ENCODE assay signal across 22 cellular contexts in the genomic region with DNA sequence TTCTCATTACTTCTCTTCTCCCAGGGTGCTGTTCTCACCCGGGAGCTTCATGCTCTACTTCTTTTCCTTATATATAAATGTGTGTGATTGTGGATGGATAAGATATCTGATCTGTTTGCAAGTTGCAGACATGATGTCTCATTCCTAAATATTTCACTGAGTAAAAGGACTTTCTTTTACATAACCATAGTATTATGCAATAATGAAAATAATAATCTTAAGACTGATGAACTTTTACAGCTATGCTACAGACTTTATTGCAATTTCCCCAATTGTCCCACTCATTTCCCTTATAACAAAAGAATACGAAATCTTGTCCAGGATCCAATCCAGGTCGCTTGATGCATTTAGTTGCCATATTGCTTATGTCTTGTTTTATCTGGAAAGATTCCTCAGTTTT.
DNase-seq lines count a peak whose midpoint lies in the region; ATAC-seq, FAIRE-seq and TF ChIP-seq lines count a peak whose summit lies in the region.
"Had no signal": no experiment of that assay in that cellular context is flagged by ENCODE, and none has a peak within 500 bp of the region (broad histone marks: within the 10 kb centered on the region; RNA-seq: fewer than 3 reads in every experiment).

No MANE protein-coding gene starts in this region.

- no peak for TF ChIP-seq CTCF in HepG2 (CRISPR knock-in tag; IDR thresholded peaks at IDR 0.05)
- TF ChIP-seq CTCF in right lobe of liver (IDR thresholded peaks at IDR 0.05): no peak

- POLR2A ChIA-PET in HepG2 (lab: Yijun Ruan, JAX): no interaction called here

- TF ChIP-seq EP300 in HepG2 (IDR thresholded peaks at IDR 0.05; ENCODE audit: low read depth in 2 of 2, low read length in 2 of 2) (no peak), HepG2 (CRISPR knock-in tag; IDR thresholded peaks at IDR 0.05; ENCODE audit: borderline replicate concordance) (no peak)

- no peak for FAIRE-seq in HepG2 (lab: Jason Lieb, UNC)
- FAIRE-seq: D721Med, G401.6, GM12891, GM18507 had no signal

- intact Hi-C loops in HepG2 (cut with micrococcal nuclease; ENCODE audit: unreplicated experiment) (no loop called here), right lobe of liver (cut with DNase I) (no loop called here)

- in situ Hi-C loops in HepG2 (cut with HindIII; ENCODE audit: extremely low pct_ligation_motif_present, low pct_unique_long_range_greater_than_20kb): no loop called here

- TF ChIP-seq POLR2A in HepG2 (IDR thresholded peaks at IDR 0.05; ENCODE audit: insufficient read depth in 1 of 2, low read depth in 2 of 2, low read length in 2 of 2) (no peak), right lobe of liver (IDR thresholded peaks at IDR 0.05) (no peak), GM18505 (IDR thresholded peaks at IDR 0.05; ENCODE audit: borderline replicate concordance, extremely low read depth, insufficient read depth, insufficient read length) (no peak)

- ATAC-seq in HepG2 (no peak), right lobe of liver (no peak), GM18505 (IDR thresholded peaks at IDR 0.05; ENCODE audit: unreplicated experiment) (no peak), HG03457 (IDR thresholded peaks at IDR 0.05; ENCODE audit: unreplicated experiment) (no peak)
- ATAC-seq: CD8-positive, alpha-beta T cell had no signal

- H4K20me1 ChIP-seq in HepG2 (ENCODE audit: insufficient read depth, low read length): no peaks in the 10 kb centered on the region
- H4K20me1 ChIP-seq: BLaER1 had no signal

- no TSS peak for BruUV-seq in HepG2 (replicated peaks; lab: Mats Ljungman, UMichigan)

- H3K9ac ChIP-seq in HepG2 (ENCODE audit: insufficient read depth, low read depth, low read length): no peak overlapping the region
- no peak overlapping the region for H3K9ac ChIP-seq in adipocyte (ENCODE audit: low read length)
- H3K9ac ChIP-seq: BLaER1 had no signal

- H3K4me2 ChIP-seq in HepG2 (ENCODE audit: low read depth, low read length): no peak overlapping the region
- H3K4me2 ChIP-seq: BLaER1 had no signal

- TF ChIP-seq RAD21 in HepG2 (CRISPR knock-in tag; IDR thresholded peaks at IDR 0.05): no peak

- no peaks in the 10 kb centered on the region; a peak in 1 of 5 replicates for H3K27me3 ChIP-seq in HepG2 (ENCODE audit: control insufficient read depth in 1 of 2, insufficient read depth in 2 of 2, low read length in 2 of 2)
- no peaks in the 10 kb centered on the region for H3K27me3 ChIP-seq in right lobe of liver
- no peaks in the 10 kb centered on the region for H3K27me3 ChIP-seq in adipocyte (replicated peaks; ENCODE audit: control insufficient read depth, insufficient read depth, low read length)
- H3K27me3 ChIP-seq: BE2C, BLaER1 had no signal

- CTCF ChIA-PET in HepG2 (lab: Yijun Ruan, JAX; ENCODE audit: low intra/inter-chr PET ratio, low total read pairs): no interaction called here

- H3K4me1 ChIP-seq in HepG2 (ENCODE audit: insufficient read depth, low read length): no peaks in the 10 kb centered on the region
- H3K4me1 ChIP-seq in right lobe of liver: no peaks in the 10 kb centered on the region
- H3K4me1 ChIP-seq in adipocyte (ENCODE audit: control insufficient read depth, insufficient read depth, low read length): no peaks in the 10 kb centered on the region
- H3K4me1 ChIP-seq: BE2C had no signal

- DNase-seq in HepG2 (ENCODE audit: low spot score): no peak
- DNase-seq in right lobe of liver: no peak
- peak; percentile 29 for DNase-seq in adipocyte (ENCODE audit: low read depth)
- DNase-seq in iris pigment epithelial cell (ENCODE audit: low read depth): peak; percentile 18
- DNase-seq in activated T-cell treated with anti-CD3 and anti-CD28 coated beads, Interleukin-2, amount 50 U/mL, for 1 hour: no peak
- DNase-seq: ACHN; BE2C; C1 segment of cervical spinal cord; Caco-2; Calu3; CD4-positive, CD25-positive, alpha-beta regulatory T cell; CD8-positive, alpha-beta T cell; DMS79 treated with DMSO at 0.1 percent for 48 hours; GF-D8 had no signal

- no peak overlapping the region for H3K27ac ChIP-seq in HepG2 (ENCODE audit: extremely low read length, insufficient read depth, low read length)
- no peak overlapping the region for H3K27ac ChIP-seq in right lobe of liver
- H3K27ac ChIP-seq: 22Rv1, BLaER1 had no signal

- H3K79me2 ChIP-seq in HepG2 (ENCODE audit: insufficient read depth, low read length): no peaks in the 10 kb centered on the region

- H2AFZ ChIP-seq in HepG2 (ENCODE audit: low read length): no peak overlapping the region

- H3K36me3 ChIP-seq in HepG2 (replicated peaks in 1 of 2; ENCODE audit: control insufficient read depth in 1 of 2, insufficient read depth in 2 of 2, low read length in 2 of 2) (no peaks in the 10 kb centered on the region), right lobe of liver (no peaks in the 10 kb centered on the region), adipocyte (ENCODE audit: control insufficient read depth, insufficient read depth, low read length, severe bottlenecking) (no peaks in the 10 kb centered on the region)
- H3K36me3 ChIP-seq: BE2C, BLaER1 had no signal

- no peaks in the 10 kb centered on the region for H3K9me3 ChIP-seq in HepG2 (ENCODE audit: low read length)
- no peaks in the 10 kb centered on the region for H3K9me3 ChIP-seq in right lobe of liver
- H3K9me3 ChIP-seq in adipocyte (ENCODE audit: control insufficient read depth, low read length): no peaks in the 10 kb centered on the region
- H3K9me3 ChIP-seq: BE2C, BLaER1 had no signal

- 6% methylated on average over 3 of the region's 3 CpGs for WGBS in HepG2 (ENCODE audit: low lambda C conversion rate)
- WGBS in right lobe of liver (ENCODE audit: insufficient coverage, low coverage, low lambda C conversion rate, missing lambda C conversion rate): 63% methylated on average over 3 of the region's 3 CpGs

- H3K4me3 ChIP-seq in HepG2 (replicated peaks in 1 of 3; ENCODE audit: insufficient read depth in 1 of 3, low read depth in 2 of 3, low read length in 3 of 3): no peak overlapping the region
- H3K4me3 ChIP-seq in right lobe of liver: no peak overlapping the region
- no peak overlapping the region for H3K4me3 ChIP-seq in adipocyte (ENCODE audit: low read length)
- H3K4me3 ChIP-seq: BLaER1 had no signal

TF ChIP-seq in HepG2, 621 proteins besides CTCF, POLR2A, EP300 and RAD21:
- TF ChIP-seq EHMT2 (IDR thresholded peaks at IDR 0.05; ENCODE audit: borderline replicate concordance, low read depth, low read length) (no peak), CEBPB (IDR thresholded peaks at IDR 0.05; ENCODE audit: borderline replicate concordance, low read depth, low read length) (peak; percentile 78; the same call in 1 of the 2 replicates)

Comparison
In these comparisons a context has a peak if more than half of its experiments do, and no peak if none do; other contexts are left out.
1. DNase-seq: peak in adipocyte (single experiment) and iris pigment epithelial cell (single experiment); none in HepG2 (single experiment), right lobe of liver (0 of 3) and activated T-cell treated with anti-CD3 and anti-CD28 coated beads, Interleukin-2, amount 50 U/mL, for 1 hour (single experiment).